Comparison of ENCODE assay signal across 20 cellular contexts in the genomic region with DNA sequence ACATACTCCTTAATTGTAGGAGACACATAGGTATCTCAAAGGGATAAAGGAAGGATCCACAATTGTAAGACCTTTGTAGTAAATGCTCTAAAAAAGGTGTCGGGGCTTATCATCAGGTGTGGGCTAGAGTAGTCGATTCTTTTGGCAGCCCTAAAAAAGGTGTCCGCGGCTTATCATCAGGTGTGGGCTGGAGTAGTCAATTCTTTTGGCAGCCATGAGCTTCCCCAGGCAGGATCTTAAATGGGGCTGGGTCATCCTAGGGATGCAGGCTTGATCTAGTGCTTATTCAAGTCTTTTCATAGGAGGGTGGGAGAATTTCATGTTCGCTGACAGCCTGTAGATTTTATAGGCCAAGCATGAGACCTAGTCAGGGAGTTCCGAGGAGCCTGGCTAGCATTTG.
A peak's percentile ranks its signal among the peaks of the same experiment; 100 is the strongest.
DNase-seq lines count a peak whose midpoint lies in the region; TF ChIP-seq lines count a peak whose summit lies in the region.
"Had no signal": no experiment of that assay in that cellular context is flagged by ENCODE, and none has a peak within 500 bp of the region (broad histone marks: within the 10 kb centered on the region; RNA-seq: fewer than 3 reads in every experiment).

No MANE protein-coding gene starts in this region.

- no peak overlapping the region for H3K4me2 ChIP-seq in PC-9
- H3K4me2 ChIP-seq in MM.1S (ENCODE audit: low read depth, low read length): no peak overlapping the region
- H3K4me2 ChIP-seq: A549; BLaER1 treated with 17β-estradiol and CSF1 and Interleukin-3, amounts not matched to agents 10 nM and 100 nM had no signal

- no TSS peak for BruUV-seq in PC-9 (replicated peaks; lab: Mats Ljungman, UMichigan)

- no peaks in the 10 kb centered on the region for H4K20me1 ChIP-seq in PC-9 (ENCODE audit: insufficient read depth)
- H4K20me1 ChIP-seq in MM.1S (ENCODE audit: insufficient read depth, low read length): no peaks in the 10 kb centered on the region
- H4K20me1 ChIP-seq: BLaER1 treated with 17β-estradiol and CSF1 and Interleukin-3, amounts not matched to agents 10 nM and 100 nM had no signal

- H3K4me1 Mint-ChIP-seq in endodermal cell (peaks cover 16% of the 10 kb centered on the region), progenitor cell of endocrine pancreas (ENCODE audit: low read depth) (no peaks in the 10 kb centered on the region), HFFc6 (ENCODE audit: low read depth) (peaks cover 24% of the 10 kb centered on the region)
- H3K4me1 Mint-ChIP-seq: CD4-positive, alpha-beta memory T cell had no signal

- H3K4me3 ChIP-seq in PC-9: no peak overlapping the region
- no peak overlapping the region for H3K4me3 ChIP-seq in endodermal cell (ENCODE audit: low read length)
- no peak overlapping the region for H3K4me3 ChIP-seq in MM.1S (ENCODE audit: low read length)
- H3K4me3 ChIP-seq: A549; BLaER1 treated with 17β-estradiol and CSF1 and Interleukin-3, amounts not matched to agents 10 nM and 100 nM had no signal

- H3K9me3 Mint-ChIP-seq in endodermal cell: peaks cover 13% of the 10 kb centered on the region
- H3K9me3 Mint-ChIP-seq in progenitor cell of endocrine pancreas (ENCODE audit: low read depth): peaks cover 9% of the 10 kb centered on the region
- peaks cover 7% of the 10 kb centered on the region for H3K9me3 Mint-ChIP-seq in HFFc6

- H3K9me2 ChIP-seq in PC-9 (ENCODE audit: insufficient read depth) (no peaks in the 10 kb centered on the region; the same call in 1 of the 2 replicates), MM.1S (replicated peaks; ENCODE audit: insufficient read depth, low read length) (no peaks in the 10 kb centered on the region)

- H3K27ac ChIP-seq in C4-2B (peak overlapping the region; percentile 47; the same call in 1 of the 2 replicates), PC-9 (no peak overlapping the region), endodermal cell (ENCODE audit: low read depth, low read length) (no peak overlapping the region), MM.1S (ENCODE audit: low read length) (no peak overlapping the region)
- H3K27ac ChIP-seq: A549; BLaER1 treated with 17β-estradiol and CSF1 and Interleukin-3, amounts not matched to agents 10 nM and 100 nM had no signal

- CTCF ChIA-PET in PC-9 (lab: Charles Lee): no interaction called here

- no peaks in the 10 kb centered on the region for H3K36me3 ChIP-seq in PC-9 (ENCODE audit: low read depth)
- H3K36me3 ChIP-seq in endodermal cell (ENCODE audit: control insufficient read depth, insufficient read depth, low read length): no peaks in the 10 kb centered on the region
- no peaks in the 10 kb centered on the region for H3K36me3 ChIP-seq in MM.1S (replicated peaks; ENCODE audit: insufficient read depth, low read length)
- H3K36me3 ChIP-seq: BE2C; BLaER1 treated with 17β-estradiol and CSF1 and Interleukin-3, amounts not matched to agents 10 nM and 100 nM had no signal

- peak overlapping the region; percentile 20 for H3K27ac Mint-ChIP-seq in endodermal cell
- H3K27ac Mint-ChIP-seq in progenitor cell of endocrine pancreas: peak overlapping the region; percentile 19
- H3K27ac Mint-ChIP-seq in HFFc6: no peak overlapping the region
- H3K27ac Mint-ChIP-seq: CD4-positive, alpha-beta memory T cell had no signal

- H3K79me2 ChIP-seq in PC-9 (ENCODE audit: low read depth) (no peaks in the 10 kb centered on the region), MM.1S (ENCODE audit: low read length) (no peaks in the 10 kb centered on the region)

- intact Hi-C loops in PC-9 (cut with micrococcal nuclease; ENCODE audit: unreplicated experiment): no loop called here

- H3K9me3 ChIP-seq in PC-9 (ENCODE audit: insufficient read depth, low read depth) (peaks cover 5% of the 10 kb centered on the region; the same call in 1 of the 2 replicates), endodermal cell (ENCODE audit: control insufficient read depth, low read length) (peaks cover 28% of the 10 kb centered on the region), MM.1S (replicated peaks; ENCODE audit: insufficient read depth, low read length) (no peaks in the 10 kb centered on the region; the same call in 1 of the 2 replicates)
- H3K9me3 ChIP-seq: BE2C had no signal

- H3K27me3 ChIP-seq in PC-9 (ENCODE audit: insufficient read depth, low read depth): no peaks in the 10 kb centered on the region
- no peaks in the 10 kb centered on the region for H3K27me3 ChIP-seq in endodermal cell (ENCODE audit: control insufficient read depth, insufficient read depth, low read length, poor library complexity, severe bottlenecking)
- no peaks in the 10 kb centered on the region for H3K27me3 ChIP-seq in MM.1S (replicated peaks; ENCODE audit: insufficient read depth, low read length)
- H3K27me3 ChIP-seq: BE2C; BLaER1 treated with 17β-estradiol and CSF1 and Interleukin-3, amounts not matched to agents 10 nM and 100 nM had no signal

- no peak for TF ChIP-seq CTCF in C4-2B (conservative IDR thresholded peaks at IDR 0.05)
- TF ChIP-seq CTCF in PC-9 (conservative IDR thresholded peaks at IDR 0.05): no peak
- no peak for TF ChIP-seq CTCF in endodermal cell (conservative IDR thresholded peaks at IDR 0.05)
- no peak for TF ChIP-seq CTCF in progenitor cell of endocrine pancreas (IDR thresholded peaks at IDR 0.05; ENCODE audit: unreplicated experiment)
- no peak for TF ChIP-seq CTCF in MM.1S (IDR thresholded peaks at IDR 0.05; ENCODE audit: low read length)
- TF ChIP-seq CTCF in HFFc6 (IDR thresholded peaks at IDR 0.05): no peak

- POLR2A ChIA-PET in PC-9 (lab: Charles Lee; ENCODE audit: unreplicated experiment): no interaction called here

- peaks cover 6% of the 10 kb centered on the region for H3K36me3 Mint-ChIP-seq in endodermal cell (ENCODE audit: low read depth)
- H3K36me3 Mint-ChIP-seq in progenitor cell of endocrine pancreas (ENCODE audit: insufficient read depth): no peaks in the 10 kb centered on the region
- peaks cover 15% of the 10 kb centered on the region for H3K36me3 Mint-ChIP-seq in HFFc6 (ENCODE audit: low read depth)
- H3K36me3 Mint-ChIP-seq: CD4-positive, alpha-beta memory T cell had no signal

- H3K4me1 ChIP-seq in PC-9 (replicated peaks; ENCODE audit: insufficient read depth) (no peaks in the 10 kb centered on the region), endodermal cell (ENCODE audit: control insufficient read depth, insufficient read depth, low read length) (peaks cover 5% of the 10 kb centered on the region), MM.1S (ENCODE audit: low read length) (no peaks in the 10 kb centered on the region)
- H3K4me1 ChIP-seq: A549; BE2C; BLaER1 treated with 17β-estradiol and CSF1 and Interleukin-3, amounts not matched to agents 10 nM and 100 nM had no signal

- H2AFZ ChIP-seq in PC-9 (peak overlapping the region; percentile 23; the same call in 1 of the 2 replicates), MM.1S (ENCODE audit: low read length) (no peak overlapping the region)

- H3K9ac ChIP-seq in endodermal cell (ENCODE audit: extremely low read depth, low read length, poor library complexity, severe bottlenecking) (no peak overlapping the region), MM.1S (ENCODE audit: low read length) (no peak overlapping the region)
- H3K9ac ChIP-seq: BLaER1 treated with 17β-estradiol and CSF1 and Interleukin-3, amounts not matched to agents 10 nM and 100 nM had no signal

- 69 to 74% methylated on average over 3 to 6 of the region's 6 CpGs for WGBS in endodermal cell (ENCODE audit: insufficient coverage in 1 of 2, insufficient read length in 1 of 2), 2 experiments

- H3K27me3 Mint-ChIP-seq in endodermal cell (ENCODE audit: insufficient read depth): no peaks in the 10 kb centered on the region
- H3K27me3 Mint-ChIP-seq in progenitor cell of endocrine pancreas: no peaks in the 10 kb centered on the region
- H3K27me3 Mint-ChIP-seq in HFFc6 (ENCODE audit: insufficient read depth): peaks cover 2% of the 10 kb centered on the region; the same call in 1 of the 2 replicates
- H3K27me3 Mint-ChIP-seq: CD4-positive, alpha-beta memory T cell had no signal

- H3F3A ChIP-seq in PC-9 (ENCODE audit: insufficient read depth, low read depth) (no peaks in the 10 kb centered on the region), MM.1S (ENCODE audit: insufficient read depth, low read length) (no peaks in the 10 kb centered on the region)

- H3K4me3 Mint-ChIP-seq in endodermal cell: no peak overlapping the region
- no peak overlapping the region for H3K4me3 Mint-ChIP-seq in progenitor cell of endocrine pancreas (ENCODE audit: low read depth)
- no peak overlapping the region for H3K4me3 Mint-ChIP-seq in HFFc6
- H3K4me3 Mint-ChIP-seq: CD4-positive, alpha-beta memory T cell; H9 had no signal

- DNase-seq in PC-9: no peak
- peak; percentile 67 for DNase-seq in endodermal cell
- DNase-seq in progenitor cell of endocrine pancreas (ENCODE audit: low spot score, unreplicated experiment): no peak
- DNase-seq in islet precursor cell: no peak
- no peak for DNase-seq in MM.1S
- DNase-seq in HFFc6: no peak
- DNase-seq: 8988T; ACHN; AML-193; BE2C; Calu3; CD4-positive, alpha-beta memory T cell; COR-L47; DMS53; DMS79 treated with DMSO at 0.1 percent for 48 hours; GF-D8; H9 had no signal
